Comparison of ENCODE assay signal across 12 cellular contexts in the genomic region with DNA sequence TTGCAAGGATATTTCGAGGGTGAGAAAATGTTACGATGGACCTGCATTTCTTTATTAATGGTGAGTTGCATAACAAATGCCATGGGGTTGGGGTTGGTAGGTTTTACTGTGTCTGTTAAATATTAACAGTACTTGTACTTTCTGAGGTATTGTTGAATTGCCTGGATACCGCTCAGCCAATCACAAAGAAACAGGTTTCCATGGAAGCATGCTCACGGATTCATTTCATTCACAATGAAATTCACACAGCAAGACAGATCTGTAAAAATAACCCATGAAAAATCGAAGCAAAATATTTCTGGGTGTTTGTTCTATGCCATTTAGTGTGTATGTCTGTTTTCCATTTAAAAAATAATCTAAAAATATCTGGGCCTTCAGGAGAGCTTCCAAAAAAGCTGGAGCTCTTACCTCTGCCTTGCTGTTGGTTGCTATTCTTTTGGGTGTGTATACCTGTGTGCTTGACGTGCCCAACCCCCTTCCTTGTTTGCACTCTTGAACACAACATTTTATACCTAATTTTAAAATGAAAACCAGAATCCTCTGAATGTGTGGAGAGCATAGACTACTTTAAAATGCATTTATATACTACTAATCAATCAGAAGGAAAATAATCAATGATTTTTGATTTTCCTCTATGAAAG.
DNase-seq lines count a peak whose midpoint lies in the region; ATAC-seq, FAIRE-seq and TF ChIP-seq lines count a peak whose summit lies in the region.
"Had no signal": no experiment of that assay in that cellular context is flagged by ENCODE, and none has a peak within 500 bp of the region (broad histone marks: within the 10 kb centered on the region; RNA-seq: fewer than 3 reads in every experiment).

No MANE protein-coding gene starts in this region.

- DNase-seq in A549 (ENCODE audit: low read depth in 1 of 2, low spot score in 1 of 2) (peak in 1 of 2 experiments; percentile 9), middle frontal gyrus (ENCODE audit: extremely low spot score, low spot score) (peak; percentile 48), A172 (ENCODE audit: low spot score) (no peak)
- DNase-seq: activated CD4-positive, alpha-beta memory T cell treated with anti-CD3 and anti-CD28 coated beads for 36 hours; stimulated activated CD4-positive, alpha-beta T cell treated with anti-CD3 and anti-CD28 coated beads, Interleukin-12 subunit alpha, Interleukin-12 subunit beta, amount 100 ng/mL, for 4 hours had no signal

- 60% methylated on average over 6 of the region's 6 CpGs for WGBS in A549 (ENCODE audit: missing lambda C conversion rate)

- TF ChIP-seq CTCF in A549 (IDR thresholded peaks at IDR 0.05) (no peak), Loucy (conservative IDR thresholded peaks at IDR 0.05; ENCODE audit: low read length) (no peak)

- TF ChIP-seq EP300 in A549 (IDR thresholded peaks at IDR 0.05): no peak

- no peak for TF ChIP-seq POLR2A in A549 (IDR thresholded peaks at IDR 0.05; ENCODE audit: low read length)

- H4K20me1 ChIP-seq in Loucy (ENCODE audit: insufficient read depth, low read length, poor library complexity, severe bottlenecking): no peaks in the 10 kb centered on the region

- H3K9me3 ChIP-seq in A549 (no peaks in the 10 kb centered on the region), Loucy (ENCODE audit: insufficient read depth, low read depth, low read length) (no peaks in the 10 kb centered on the region), endocrine pancreas (ENCODE audit: control insufficient read depth, low read length) (no peaks in the 10 kb centered on the region)
- H3K9me3 ChIP-seq: esophagus muscularis mucosa, SJSA1 had no signal

- 0 out of 2 replicates have a peak, but pooled peaks cover 4% of the 10 kb centered on the region for H3K79me2 ChIP-seq in Loucy (ENCODE audit: insufficient read depth, low read length)

- H3K4me2 ChIP-seq in A549: peak overlapping the region; percentile 16; the same call in 1 of the 3 replicates
- no peak overlapping the region for H3K4me2 ChIP-seq in Loucy (ENCODE audit: low read depth, low read length, poor library complexity, severe bottlenecking)

- no peak for FAIRE-seq in A549 (lab: Jason Lieb, UNC)

- H3K27ac ChIP-seq in A549: no peak overlapping the region
- H3K27ac ChIP-seq: esophagus muscularis mucosa, SJSA1 had no signal

- H2AFZ ChIP-seq in Loucy (ENCODE audit: low read length): no peak overlapping the region

- ATAC-seq in A549 (no peak), HG03460 (IDR thresholded peaks at IDR 0.05; ENCODE audit: unreplicated experiment) (no peak), GM18858 (IDR thresholded peaks at IDR 0.05; ENCODE audit: unreplicated experiment) (no peak), GM18520 (IDR thresholded peaks at IDR 0.05; ENCODE audit: unreplicated experiment) (no peak)

- CTCF ChIA-PET in A549 (lab: Yijun Ruan, JAX): no interaction called here

- POLR2A ChIA-PET in A549 (lab: Yijun Ruan, JAX): no interaction called here

- H3K9ac ChIP-seq in Loucy (ENCODE audit: low read depth, low read length, poor library complexity, severe bottlenecking): peak overlapping the region; percentile 78
- no peak overlapping the region for H3K9ac ChIP-seq in endocrine pancreas (ENCODE audit: control insufficient read depth, insufficient read depth, low read length)

- H3K36me3 ChIP-seq in Loucy (ENCODE audit: insufficient read depth, low read length) (no peaks in the 10 kb centered on the region), endocrine pancreas (ENCODE audit: control insufficient read depth, insufficient read depth, low read length) (no peaks in the 10 kb centered on the region)
- H3K36me3 ChIP-seq: esophagus muscularis mucosa, SJSA1 had no signal

- peaks cover 20% of the 10 kb centered on the region; the same call in 2 of the 3 replicates for H3K4me1 ChIP-seq in A549
- H3K4me1 ChIP-seq in Loucy (ENCODE audit: insufficient read depth, low read length, poor library complexity, severe bottlenecking): peaks cover 82% of the 10 kb centered on the region
- H3K4me1 ChIP-seq in endocrine pancreas (ENCODE audit: control insufficient read depth, insufficient read depth, low read length): peaks cover 36% of the 10 kb centered on the region

- TF ChIP-seq RAD21 in A549 (conservative IDR thresholded peaks at IDR 0.05 in 1 of 2, IDR thresholded peaks at IDR 0.05 in 1 of 2): no peak

- H3K9me2 ChIP-seq in Loucy (replicated peaks; ENCODE audit: low read depth, low read length): no peaks in the 10 kb centered on the region

- peaks cover 31% of the 10 kb centered on the region for H3F3A ChIP-seq in Loucy (ENCODE audit: low read depth)

- H3K4me3 ChIP-seq in A549 (no peak overlapping the region), Loucy (ENCODE audit: low read length, poor library complexity, severe bottlenecking) (no peak overlapping the region), endocrine pancreas (ENCODE audit: control insufficient read depth, insufficient read depth, low read length) (peak overlapping the region; percentile 66)
- H3K4me3 ChIP-seq: esophagus muscularis mucosa, SJSA1 had no signal

- no peaks in the 10 kb centered on the region for H3K27me3 ChIP-seq in Loucy (ENCODE audit: insufficient read depth, low read length, poor library complexity, severe bottlenecking)
- no peaks in the 10 kb centered on the region for H3K27me3 ChIP-seq in endocrine pancreas (ENCODE audit: control insufficient read depth, insufficient read depth, low read length)
- H3K27me3 ChIP-seq: esophagus muscularis mucosa, SJSA1 had no signal

TF ChIP-seq in A549, 52 proteins besides CTCF, POLR2A, EP300 and RAD21:
- TF ChIP-seq HOXA7 (CRISPR knock-in tag; IDR thresholded peaks at IDR 0.05): no peak
- no peak for TF ChIP-seq PHF8 (IDR thresholded peaks at IDR 0.05; ENCODE audit: borderline replicate concordance, low read depth)
- no peak for TF ChIP-seq NR3C1 (IDR thresholded peaks at IDR 0.05)
- no peak for TF ChIP-seq HDAC2 (IDR thresholded peaks at IDR 0.05)
- TF ChIP-seq, protein P1, sequence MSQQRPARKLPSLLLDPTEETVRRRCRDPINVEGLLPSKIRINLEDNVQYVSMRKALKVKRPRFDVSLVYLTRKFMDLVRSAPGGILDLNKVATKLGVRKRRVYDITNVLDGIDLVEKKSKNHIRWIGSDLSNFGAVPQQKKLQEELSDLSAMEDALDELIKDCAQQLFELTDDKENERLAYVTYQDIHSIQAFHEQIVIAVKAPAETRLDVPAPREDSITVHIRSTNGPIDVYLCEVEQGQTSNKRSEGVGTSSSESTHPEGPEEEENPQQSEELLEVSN (IDR thresholded peaks at IDR 0.05; ENCODE audit: borderline replicate concordance, low read depth): no peak
